Comparison of ENCODE assay signal across 9 cellular contexts in genomic region chr17:6648181-6648580, GRCh38. TPM values are rescaled to one million over a fixed set of nuclear protein-coding genes. Genes with fewer than 3 reads are reported as not detected.
DNase-seq lines count a peak whose midpoint lies in the region; ATAC-seq, FAIRE-seq and TF ChIP-seq lines count a peak whose summit lies in the region.
"Had no signal": no experiment of that assay in that cellular context is flagged by ENCODE, and none has a peak within 500 bp of the region (broad histone marks: within the 10 kb centered on the region; RNA-seq: fewer than 3 reads in every experiment).

No MANE protein-coding gene starts in this region.

- RAD21 ChIA-PET in HCT116 (lab: Charles Lee; ENCODE audit: low non-redundant PET in 1 of 2, low total read pairs in 2 of 2, uncharacterized antibody in 2 of 2, unreplicated experiment in 2 of 2): interaction anchor here (0.7 kb wide), 2 partner anchors 175 to 212 kb away, joined by 3 read pairs; no protein-coding TSS in a partner anchor

- no peaks in the 10 kb centered on the region for H3K27me3 ChIP-seq in CD8-positive, alpha-beta memory T cell (ENCODE audit: insufficient read depth, low read length, poor library complexity, severe bottlenecking)
- H3K27me3 ChIP-seq in HCT116 (ENCODE audit: insufficient read depth, low read length): no peaks in the 10 kb centered on the region

- CTCF ChIA-PET in CD8-positive, alpha-beta memory T cell (lab: Charles Lee): no interaction called here
- CTCF ChIA-PET in HCT116 (lab: Charles Lee): interaction anchor here (0.6 to 1.0 kb wide), 7 partner anchors 13 to 212 kb away, joined by 3 to 19 read pairs (median 3); no protein-coding TSS in a partner anchor

- H3K36me3 ChIP-seq in CD8-positive, alpha-beta memory T cell (ENCODE audit: insufficient read depth, low read length): peaks cover 24% of the 10 kb centered on the region
- H3K36me3 ChIP-seq in HCT116 (ENCODE audit: control insufficient read depth in 1 of 2, insufficient read depth in 2 of 2, low read length in 2 of 2) (peaks cover 37% of the 10 kb centered on the region in 2 experiments), kidney (ENCODE audit: control insufficient read depth in 1 of 2, insufficient read depth in 2 of 2, low read length in 2 of 2) (peaks cover 16 to 26% of the 10 kb centered on the region in 2 donors)

- H4K20me1 ChIP-seq in HCT116 (ENCODE audit: insufficient read depth): 0 out of 2 replicates have a peak, but pooled peaks cover 8% of the 10 kb centered on the region

- no peak overlapping the region for H3K9ac ChIP-seq in HCT116 (ENCODE audit: low read length)
- H3K9ac ChIP-seq in kidney (ENCODE audit: low read length in 2 of 2): no peak overlapping the region

- H3K9me3 ChIP-seq in CD8-positive, alpha-beta memory T cell (ENCODE audit: low read length): no peaks in the 10 kb centered on the region
- H3K9me3 ChIP-seq in HCT116 (ENCODE audit: control insufficient read depth in 1 of 2, insufficient read depth in 1 of 2, low read depth in 1 of 2, low read length in 2 of 2): no peaks in the 10 kb centered on the region
- no peaks in the 10 kb centered on the region for H3K9me3 ChIP-seq in T-helper 17 cell (ENCODE audit: control insufficient read depth, low read length, poor library complexity, severe bottlenecking)
- no peaks in the 10 kb centered on the region for H3K9me3 ChIP-seq in kidney (ENCODE audit: control insufficient read depth in 1 of 2, low read length in 2 of 2)

- no peak overlapping the region for H2AFZ ChIP-seq in HCT116 (ENCODE audit: low read depth, low read length, poor library complexity, severe bottlenecking)

- H3K27ac ChIP-seq in CD8-positive, alpha-beta memory T cell (ENCODE audit: low read depth, low read length): no peak overlapping the region
- no peak overlapping the region for H3K27ac ChIP-seq in HCT116 (ENCODE audit: low read depth, low read length)
- H3K27ac ChIP-seq in kidney (ENCODE audit: low read depth in 2 of 2, low read length in 2 of 2): no peak overlapping the region

- peaks cover 0 to 74% (median 12%) of the 10 kb centered on the region in 3 donors for H3K36me3 Mint-ChIP-seq in CD8-positive, alpha-beta memory T cell
- H3K36me3 Mint-ChIP-seq in T-helper 17 cell (ENCODE audit: low read depth): peaks cover 2% of the 10 kb centered on the region

- peaks cover 40% of the 10 kb centered on the region for H3K4me1 ChIP-seq in CD8-positive, alpha-beta memory T cell (ENCODE audit: insufficient read depth, low read length)
- H3K4me1 ChIP-seq in HCT116 (ENCODE audit: control insufficient read depth in 1 of 2, insufficient read depth in 2 of 2, low read length in 2 of 2): peaks cover 11 to 19% of the 10 kb centered on the region in 2 experiments
- H3K4me1 ChIP-seq in kidney (ENCODE audit: control insufficient read depth in 1 of 2, insufficient read depth in 1 of 2, low read depth in 1 of 2, low read length in 2 of 2): peaks cover 19 to 21% of the 10 kb centered on the region in 2 donors

- no peak overlapping the region for H3K4me3 ChIP-seq in CD8-positive, alpha-beta memory T cell (ENCODE audit: low read length)
- H3K4me3 ChIP-seq in HCT116 (replicated peaks in 1 of 2; ENCODE audit: low read depth in 1 of 2, low read length in 2 of 2) (no peak overlapping the region), kidney (ENCODE audit: low read length in 2 of 2) (no peak overlapping the region)

- POLR2A ChIA-PET in CD8-positive, alpha-beta memory T cell (lab: Charles Lee): no interaction called here
- POLR2A ChIA-PET in HCT116 (lab: Charles Lee): no interaction called here

- H3K4me3 Mint-ChIP-seq in CD8-positive, alpha-beta memory T cell: peak overlapping the region in 2 of 7 donors; percentile 38 to 55
- H3K4me3 Mint-ChIP-seq in T-helper 17 cell: peak overlapping the region; percentile 41

- FAIRE-seq in kidney (lab: Jason Lieb, UNC): no peak

- DNase-seq in CD8-positive, alpha-beta memory T cell: no peak
- DNase-seq in HCT116 (ENCODE audit: low read depth, low spot score) (no peak), T-helper 17 cell (no peak), kidney (no peak), nucleus accumbens (lab: John Stamatoyannopoulos, UW) (no peak)
- DNase-seq in activated effector memory CD4-positive, alpha-beta T cell treated with anti-CD3 and anti-CD28 coated beads, Interleukin-2, amount 50 U/mL, for 16 hours: no peak

- H3K9me3 Mint-ChIP-seq in CD8-positive, alpha-beta memory T cell: peaks cover 0 to 1% (median 0%) of the 10 kb centered on the region in 5 donors
- H3K9me3 Mint-ChIP-seq: IgD-negative memory B cell had no signal

- ATAC-seq in HCT116 (peak; percentile 41), T-helper 17 cell (no peak), HG02759 (IDR thresholded peaks at IDR 0.05; ENCODE audit: unreplicated experiment) (no peak), HG03439 (IDR thresholded peaks at IDR 0.05; ENCODE audit: unreplicated experiment) (no peak)

- no TSS peak for BruUV-seq in HCT116 (replicated peaks; lab: Mats Ljungman, UMichigan)

- no peaks in the 10 kb centered on the region for H3K27me3 Mint-ChIP-seq in CD8-positive, alpha-beta memory T cell
- no peaks in the 10 kb centered on the region for H3K27me3 Mint-ChIP-seq in T-helper 17 cell
- H3K27me3 Mint-ChIP-seq: IgD-negative memory B cell had no signal

- no peaks in the 10 kb centered on the region for H3K9me2 ChIP-seq in HCT116 (ENCODE audit: insufficient read depth)

- TF ChIP-seq RAD21 in HCT116 (IDR thresholded peaks at IDR 0.05; ENCODE audit: low read depth): peak; percentile 66

- no peak overlapping the region for H3K4me2 ChIP-seq in HCT116 (ENCODE audit: low read length)

- no peak for TF ChIP-seq POLR2A in HCT116 (IDR thresholded peaks at IDR 0.05; ENCODE audit: borderline replicate concordance, extremely low read depth, insufficient read depth, insufficient read length)

- peaks cover 80% of the 10 kb centered on the region for H3K79me2 ChIP-seq in HCT116 (ENCODE audit: insufficient read depth, low read length)

- TF ChIP-seq CTCF in HCT116 (IDR thresholded peaks at IDR 0.05 in 2 of 3, conservative IDR thresholded peaks at IDR 0.05 in 1 of 3; ENCODE audit: borderline replicate concordance in 1 of 3, insufficient read depth in 1 of 3, low read depth in 2 of 3, low read length in 2 of 3): peak in 2 of 3 experiments; percentile 51 to 62; a peak in 5 of 6 replicates
- TF ChIP-seq CTCF in kidney (IDR thresholded peaks at IDR 0.05; ENCODE audit: borderline replicate concordance, extremely low read depth, insufficient read depth): peak; percentile 2

- H3K4me1 Mint-ChIP-seq in CD8-positive, alpha-beta memory T cell: peaks cover 43 to 80% (median 78%) of the 10 kb centered on the region in 3 donors
- peaks cover 48% of the 10 kb centered on the region for H3K4me1 Mint-ChIP-seq in T-helper 17 cell

- H3K27ac Mint-ChIP-seq in CD8-positive, alpha-beta memory T cell: peak overlapping the region in 5 of 8 donors; percentile 28 to 100 (median 73)
- peak overlapping the region; percentile 72 for H3K27ac Mint-ChIP-seq in T-helper 17 cell

- intact Hi-C loops in HCT116 (cut with micrococcal nuclease) (loop anchor here (1.0 to 10.0 kb wide), 2 partner anchors 175 to 1063 kb away; partner anchors contain the start of gene NLRP1), kidney (cut with DNase I) (no loop called here)

TF ChIP-seq in HCT116, 20 proteins besides CTCF, POLR2A, EP300 and RAD21 (continues in another document):
- no peak for TF ChIP-seq REST (IDR thresholded peaks at IDR 0.05; ENCODE audit: low read depth)

RNA-seq across cellular contexts. Expression of gene MED31, which starts 3.2 kb away (rescaled TPM):
- 10 to 100 TPM; 24.8 to 29.5 TPM for total RNA-seq in CD8-positive, alpha-beta memory T cell
- 36.5 TPM for polyA plus RNA-seq in CD8-positive, alpha-beta memory T cell
- total RNA-seq in HCT116 (2021; ENCODE audit: unreplicated experiment) (20.3 TPM), T-helper 17 cell (10 to 100 TPM; 32.9 to 36.6 TPM), kidney (15.9 TPM)
- polyA plus RNA-seq in HCT116 (2012): 11.8 and 13.2 TPM in 2 replicates
- 21.0 TPM for polyA plus RNA-seq in kidney (ENCODE audit: insufficient read depth, low read depth, low replicate concordance)

RNA-seq across cellular contexts. Expression of gene C17orf100, which starts 3.4 kb away (rescaled TPM):
- 1 to 10 TPM; 2.0 to 2.1 TPM for total RNA-seq in CD8-positive, alpha-beta memory T cell
- polyA plus RNA-seq in CD8-positive, alpha-beta memory T cell: 4.7 TPM
- total RNA-seq in HCT116 (2021; ENCODE audit: unreplicated experiment) (0.76 TPM), T-helper 17 cell (1 to 10 TPM; 1.3 to 2.5 TPM), kidney (3.4 TPM)
- polyA plus RNA-seq in HCT116 (2012): 1.2 and 2.0 TPM in 2 replicates
- 3.7 TPM for polyA plus RNA-seq in kidney (ENCODE audit: insufficient read depth, low read depth, low replicate concordance)

RNA-seq across cellular contexts. Expression of gene TXNDC17, which starts 7.3 kb away (rescaled TPM):
- 100 to 1,000 TPM; 105 to 110 TPM for total RNA-seq in CD8-positive, alpha-beta memory T cell
- polyA plus RNA-seq in CD8-positive, alpha-beta memory T cell: 98.0 TPM
- total RNA-seq in HCT116 (2021; ENCODE audit: unreplicated experiment): 121 TPM
- 194 and 203 TPM in 2 replicates for polyA plus RNA-seq in HCT116 (2012)
- 10 to 100 TPM; 10.8 to 16.9 TPM for total RNA-seq in T-helper 17 cell
- total RNA-seq in kidney: 56.7 TPM
- polyA plus RNA-seq in kidney (ENCODE audit: insufficient read depth, low read depth, low replicate concordance): 394 TPM

RNA-seq across cellular contexts. Expression of gene KIAA0753, which starts 7.7 kb away (rescaled TPM):
- 10 to 100 TPM; 18.6 to 20.8 TPM for total RNA-seq in CD8-positive, alpha-beta memory T cell
- polyA plus RNA-seq in CD8-positive, alpha-beta memory T cell: 1.8 TPM
- 18.3 TPM for total RNA-seq in HCT116 (2021; ENCODE audit: unreplicated experiment)
- 8.0 and 8.2 TPM in 2 replicates for polyA plus RNA-seq in HCT116 (2012)
- total RNA-seq in T-helper 17 cell: 10 to 100 TPM; 10.8 to 12.1 TPM
- total RNA-seq in kidney: 21.8 TPM
- polyA plus RNA-seq in kidney (ENCODE audit: insufficient read depth, low read depth, low replicate concordance): 4.2 TPM
